10 cellular contexts compared by ENCODE assay signal in the genomic region with DNA sequence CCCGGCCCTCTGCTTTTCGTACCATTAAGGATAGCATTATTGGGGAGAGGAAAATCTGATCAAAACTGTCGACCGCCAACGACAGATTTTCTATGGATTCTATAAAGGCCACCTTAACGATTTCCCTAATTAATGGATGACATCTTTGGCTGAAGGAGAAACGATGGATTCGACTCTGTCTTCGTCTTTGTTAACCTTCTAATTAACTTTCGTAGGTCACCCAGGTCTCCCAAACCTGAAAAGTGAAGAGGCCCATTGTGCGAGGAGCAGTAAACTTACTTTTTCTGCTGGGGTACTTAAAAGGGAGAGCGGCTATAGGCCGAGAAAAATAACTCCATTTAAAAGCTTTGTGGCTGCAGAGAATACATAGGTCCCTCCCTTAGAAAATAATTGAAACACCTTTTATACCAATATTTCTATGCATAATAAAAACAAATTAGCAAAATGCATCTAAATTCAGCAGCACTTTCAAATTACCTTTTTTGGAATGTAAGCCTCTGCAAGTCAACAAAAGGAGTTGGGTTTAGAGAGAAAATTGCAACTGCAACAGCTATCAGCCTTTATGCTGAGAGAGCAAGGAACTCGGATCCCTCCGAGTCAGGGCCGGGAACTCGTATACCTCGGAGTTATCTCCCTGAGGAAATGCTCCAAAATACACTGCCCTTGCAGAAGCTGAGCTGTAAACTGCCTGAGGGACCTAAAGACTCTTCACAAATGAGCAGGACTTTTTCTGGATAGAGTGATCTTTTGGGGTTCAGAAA. TPM values are rescaled to one million over a fixed set of nuclear protein-coding genes. Genes with fewer than 3 reads are reported as not detected.
DNase-seq lines count a peak whose midpoint lies in the region; ATAC-seq and TF ChIP-seq lines count a peak whose summit lies in the region.
"Had no signal": no experiment of that assay in that cellular context is flagged by ENCODE, and none has a peak within 500 bp of the region (broad histone marks: within the 10 kb centered on the region; RNA-seq: fewer than 3 reads in every experiment).

No MANE protein-coding gene starts in this region.

- H4K20me1 ChIP-seq in mammary epithelial cell (ENCODE audit: insufficient read depth, low read length): no peaks in the 10 kb centered on the region

- 87% methylated on average over 9 of the region's 18 CpGs for WGBS in mammary epithelial cell (ENCODE audit: low coverage, missing lambda C conversion rate)

- intact Hi-C loops in Right ventricle myocardium inferior (cut with DNase I) (no loop called here), mammary epithelial cell (cut with micrococcal nuclease) (no loop called here)

- peak overlapping the region; percentile 81 for H3K4me2 ChIP-seq in mammary epithelial cell (ENCODE audit: insufficient read depth, low read depth, low read length)
- H3K4me2 ChIP-seq: KMS-11 had no signal

- H3K79me2 ChIP-seq in mammary epithelial cell (ENCODE audit: insufficient read depth, low read length): no peaks in the 10 kb centered on the region

- no peak overlapping the region for H3K27ac Mint-ChIP-seq in naive thymus-derived CD8-positive, alpha-beta T cell
- peak overlapping the region in 1 of 8 donors; percentile 18 for H3K27ac Mint-ChIP-seq in CD8-positive, alpha-beta memory T cell

- CTCF ChIA-PET in mammary epithelial cell (lab: Charles Lee; ENCODE audit: low non-redundant PET): no interaction called here
- CTCF ChIA-PET in CD8-positive, alpha-beta memory T cell (lab: Charles Lee): no interaction called here

- in situ Hi-C loops in mammary epithelial cell (cut with MboI; ENCODE audit: low sequenced_read_pairs in 2 of 2): no loop called here

- peaks cover 0 to 14% (median 0%) of the 10 kb centered on the region in 3 donors for H3K36me3 Mint-ChIP-seq in naive thymus-derived CD8-positive, alpha-beta T cell
- peaks cover 0 to 4% (median 0%) of the 10 kb centered on the region in 3 donors for H3K36me3 Mint-ChIP-seq in CD8-positive, alpha-beta memory T cell
- H3K36me3 Mint-ChIP-seq: stimulated activated naive B cell treated with anti-CD40 and anti-IgM and Interleukin-4, amounts not matched to agents 10 μg/mL and 1 μg/mL and 100 μg/mL, for 72 hours had no signal

- no peak for DNase-seq in right atrium auricular region (ENCODE audit: low spot score)
- DNase-seq in Right ventricle myocardium inferior (ENCODE audit: missing footprints): no peak
- DNase-seq in mammary epithelial cell: no peak
- DNase-seq in naive thymus-derived CD8-positive, alpha-beta T cell: no peak
- no peak for DNase-seq in CD8-positive, alpha-beta memory T cell
- no peak for DNase-seq in NCI-H2171 (lab: John Stamatoyannopoulos, UW)
- no peak for DNase-seq in stimulated activated CD4-positive, alpha-beta T cell treated with anti-CD3 and anti-CD28 coated beads, Interleukin-4, amount 100 ng/mL, for 1 hour
- DNase-seq: stimulated activated naive B cell treated with anti-CD40 and anti-IgM and Interleukin-4, amounts not matched to agents 10 μg/mL and 1 μg/mL and 100 μg/mL, for 72 hours had no signal

- H3K4me3 Mint-ChIP-seq in naive thymus-derived CD8-positive, alpha-beta T cell: peak overlapping the region; percentile 13 to 79 (median 44)
- H3K4me3 Mint-ChIP-seq in CD8-positive, alpha-beta memory T cell: peak overlapping the region in 1 of 7 donors; percentile 49

- H3K4me1 ChIP-seq in right atrium auricular region: peaks cover 0 to 15% of the 10 kb centered on the region in 2 donors
- peaks cover 12% of the 10 kb centered on the region for H3K4me1 ChIP-seq in mammary epithelial cell (ENCODE audit: insufficient read depth, low read length)
- H3K4me1 ChIP-seq in CD8-positive, alpha-beta memory T cell (ENCODE audit: insufficient read depth, low read length): no peaks in the 10 kb centered on the region

- POLR2A ChIA-PET in naive thymus-derived CD8-positive, alpha-beta T cell (lab: Charles Lee): no interaction called here
- POLR2A ChIA-PET in CD8-positive, alpha-beta memory T cell (lab: Charles Lee): no interaction called here

- no peak for TF ChIP-seq CTCF in right atrium auricular region (IDR thresholded peaks at IDR 0.05)
- no peak for TF ChIP-seq CTCF in mammary epithelial cell (conservative IDR thresholded peaks at IDR 0.05 in 1 of 2, IDR thresholded peaks at IDR 0.05 in 1 of 2; ENCODE audit: extremely low read depth in 1 of 2, insufficient read depth in 1 of 2, low read depth in 1 of 2, low read length in 2 of 2)

- no TSS peak for BruUV-seq in mammary epithelial cell (replicated peaks; lab: Mats Ljungman, UMichigan)

- peak overlapping the region; percentile 95 for H2AFZ ChIP-seq in mammary epithelial cell (ENCODE audit: low read depth, low read length)

- peaks cover 7 to 17% (median 17%) of the 10 kb centered on the region in 4 donors for H3K4me1 Mint-ChIP-seq in naive thymus-derived CD8-positive, alpha-beta T cell
- peaks cover 7 to 13% (median 12%) of the 10 kb centered on the region in 3 donors for H3K4me1 Mint-ChIP-seq in CD8-positive, alpha-beta memory T cell

- H3K27me3 Mint-ChIP-seq in naive thymus-derived CD8-positive, alpha-beta T cell: peaks cover 43 to 89% (median 63%) of the 10 kb centered on the region in 5 donors
- peaks cover 51 to 72% of the 10 kb centered on the region in 2 donors for H3K27me3 Mint-ChIP-seq in CD8-positive, alpha-beta memory T cell

- dilution Hi-C loops in mammary epithelial cell (cut with HindIII; ENCODE audit: low sequenced_read_pairs): no loop called here

- no peaks in the 10 kb centered on the region for H3K27me3 ChIP-seq in right atrium auricular region
- H3K27me3 ChIP-seq in mammary epithelial cell (ENCODE audit: insufficient read depth, low read length): no peaks in the 10 kb centered on the region
- peaks cover 25% of the 10 kb centered on the region for H3K27me3 ChIP-seq in CD8-positive, alpha-beta memory T cell (ENCODE audit: insufficient read depth, low read length, poor library complexity, severe bottlenecking)

- H3K9me3 ChIP-seq in right atrium auricular region (no peaks in the 10 kb centered on the region), mammary epithelial cell (replicated peaks; ENCODE audit: insufficient read depth, low read length) (no peaks in the 10 kb centered on the region)
- no peaks in the 10 kb centered on the region for H3K9me3 ChIP-seq in CD8-positive, alpha-beta memory T cell (ENCODE audit: low read length)

- H3K27ac ChIP-seq in right atrium auricular region (peak overlapping the region; percentile 64 to 73), mammary epithelial cell (ENCODE audit: insufficient read depth, low read depth, low read length) (no peak overlapping the region)
- H3K27ac ChIP-seq in CD8-positive, alpha-beta memory T cell (ENCODE audit: low read depth, low read length): no peak overlapping the region
- H3K27ac ChIP-seq: KMS-11 had no signal

- H3K4me3 ChIP-seq in right atrium auricular region: peak overlapping the region; percentile 21 to 51
- peak overlapping the region; percentile 2 to 46 (median 27) for H3K4me3 ChIP-seq in mammary epithelial cell (replicated peaks in 1 of 3; ENCODE audit: insufficient read depth in 1 of 3, low read depth in 2 of 3, low read length in 3 of 3)
- H3K4me3 ChIP-seq in CD8-positive, alpha-beta memory T cell (ENCODE audit: low read length): no peak overlapping the region

- H3K36me3 ChIP-seq in right atrium auricular region (no peaks in the 10 kb centered on the region), mammary epithelial cell (ENCODE audit: insufficient read depth, low read length) (no peaks in the 10 kb centered on the region)
- H3K36me3 ChIP-seq in CD8-positive, alpha-beta memory T cell (ENCODE audit: insufficient read depth, low read length): no peaks in the 10 kb centered on the region

- H3K9me3 Mint-ChIP-seq in naive thymus-derived CD8-positive, alpha-beta T cell: peaks cover 0 to 2% (median 0%) of the 10 kb centered on the region in 9 donors
- H3K9me3 Mint-ChIP-seq in CD8-positive, alpha-beta memory T cell: no peaks in the 10 kb centered on the region
- H3K9me3 Mint-ChIP-seq: stimulated activated naive B cell treated with anti-CD40 and anti-IgM and Interleukin-4, amounts not matched to agents 10 μg/mL and 1 μg/mL and 100 μg/mL, for 72 hours had no signal

- ATAC-seq in Right ventricle myocardium inferior (no peak), HG03108 (IDR thresholded peaks at IDR 0.05; ENCODE audit: unreplicated experiment) (no peak)
- ATAC-seq in naive thymus-derived CD8-positive, alpha-beta T cell: no peak

- no peak overlapping the region for H3K9ac ChIP-seq in mammary epithelial cell (ENCODE audit: insufficient read depth, low read length)
- H3K9ac ChIP-seq: KMS-11 had no signal

RNA-seq across cellular contexts. Expression of gene NR2E1, which starts 31.4 kb away (rescaled TPM):
- total RNA-seq in right atrium auricular region (not detected), Right ventricle myocardium inferior (not detected), mammary epithelial cell (under 1 TPM in 1 of 2 donors, not detected in 1; 0.14 TPM)
- polyA plus RNA-seq in mammary epithelial cell: not detected
- not detected for polyA minus RNA-seq in mammary epithelial cell
- total RNA-seq in naive thymus-derived CD8-positive, alpha-beta T cell: not detected
- polyA plus RNA-seq in naive thymus-derived CD8-positive, alpha-beta T cell: not detected
- total RNA-seq in CD8-positive, alpha-beta memory T cell: not detected
- not detected for polyA plus RNA-seq in CD8-positive, alpha-beta memory T cell

RNA-seq across cellular contexts. Expression of gene OSTM1, which starts 59.9 kb away (rescaled TPM):
- total RNA-seq in right atrium auricular region (10 to 100 TPM; 38.4 to 80.2 TPM), Right ventricle myocardium inferior (34.8 TPM), mammary epithelial cell (10 to 100 TPM; 40.0 to 80.5 TPM)
- 10.3 TPM for polyA plus RNA-seq in mammary epithelial cell
- polyA minus RNA-seq in mammary epithelial cell: 19.4 TPM
- 10 to 100 TPM; 40.8 to 42.9 TPM for total RNA-seq in naive thymus-derived CD8-positive, alpha-beta T cell
- polyA plus RNA-seq in naive thymus-derived CD8-positive, alpha-beta T cell: 10 to 100 TPM; 34.1 to 49.6 (median 40.3) TPM
- 10 to 100 TPM; 26.2 to 26.4 TPM for total RNA-seq in CD8-positive, alpha-beta memory T cell
- 47.8 TPM for polyA plus RNA-seq in CD8-positive, alpha-beta memory T cell

Comparison
In these comparisons a context has a peak if more than half of its experiments do, and no peak if none do; other contexts are left out.
1. H3K27ac ChIP-seq: peak in right atrium auricular region (2 of 2); none in mammary epithelial cell (single experiment) and CD8-positive, alpha-beta memory T cell (single experiment).